ENCODE assay signal across 29 cellular contexts in genomic region chr6:3959385-3959784, GRCh38.
"Had no signal": no experiment of that assay in that cellular context is flagged by ENCODE, and none has a peak within 500 bp of the region (broad histone marks: within the 10 kb centered on the region; RNA-seq: fewer than 3 reads in every experiment).

No MANE protein-coding gene starts in this region.

- H3K9me3 Mint-ChIP-seq: effector memory CD8-positive, alpha-beta T cell; endodermal cell had no signal

- DNase-seq: colonic mucosa; cortex of kidney; dermis blood vessel endothelial cell; dorsolateral prefrontal cortex; effector CD4-positive, alpha-beta T cell; effector CD8-positive, alpha-beta T cell; effector memory CD4-positive, alpha-beta T cell; effector memory CD8-positive, alpha-beta T cell; endodermal cell; erythroblast; esophagus squamous epithelium; foreskin fibroblast; foreskin keratinocyte; foreskin melanocyte; gastrocnemius medialis; glutamatergic neuron; head of caudate nucleus; heart left ventricle; heart right ventricle had no signal

- H3K27ac ChIP-seq: colonic mucosa, coronary artery, dorsolateral prefrontal cortex, epithelial cell of prostate, esophagus muscularis mucosa, esophagus squamous epithelium, foreskin keratinocyte, gastrocnemius medialis, gastroesophageal sphincter, heart left ventricle, heart right ventricle had no signal

- ATAC-seq: effector memory CD8-positive, alpha-beta T cell; esophagus mucosa; foreskin keratinocyte; gastrocnemius medialis; gastroesophageal sphincter; heart left ventricle; heart right ventricle had no signal

- H3K36me3 ChIP-seq: colonic mucosa, esophagus muscularis mucosa, esophagus squamous epithelium, gastrocnemius medialis, gastroesophageal sphincter, heart left ventricle, heart right ventricle had no signal

- H3K27me3 Mint-ChIP-seq: dendritic cell treated with granulocyte-macrophage colony-stimulating factor and Interleukin-4, amounts not matched to agents 40 ng/mL and 50 ng/mL, for 4 days had no signal

- H3K9me3 ChIP-seq: colonic mucosa, esophagus muscularis mucosa, esophagus squamous epithelium, gastrocnemius medialis, gastroesophageal sphincter, heart right ventricle had no signal

- H3K27ac Mint-ChIP-seq: dendritic cell treated with granulocyte-macrophage colony-stimulating factor and Interleukin-4, amounts not matched to agents 40 ng/mL and 50 ng/mL, for 4 days; effector memory CD8-positive, alpha-beta T cell; endodermal cell had no signal

- FAIRE-seq: colon, endometrium, endothelial cell of umbilical vein, frontal cortex had no signal

- H3K4me1 Mint-ChIP-seq: endodermal cell had no signal

- H3K4me3 Mint-ChIP-seq: dendritic cell treated with granulocyte-macrophage colony-stimulating factor and Interleukin-4, amounts not matched to agents 40 ng/mL and 50 ng/mL, for 4 days; effector memory CD8-positive, alpha-beta T cell; endodermal cell had no signal

- H3K27me3 ChIP-seq: colonic mucosa, esophagus muscularis mucosa, esophagus squamous epithelium, foreskin keratinocyte, gastrocnemius medialis, gastroesophageal sphincter, heart left ventricle, heart right ventricle had no signal

- H3K4me3 ChIP-seq: colonic mucosa, coronary artery, dorsolateral prefrontal cortex, esophagus muscularis mucosa, esophagus squamous epithelium, gastrocnemius medialis, gastroesophageal sphincter, heart left ventricle, heart right ventricle had no signal

- H3K4me1 ChIP-seq: colonic mucosa, esophagus squamous epithelium, gastrocnemius medialis, gastroesophageal sphincter had no signal
